Comparison of ENCODE assay signal across 26 cellular contexts in genomic region chr1:3022976-3023375, GRCh38. TPM values are rescaled to one million over a fixed set of nuclear protein-coding genes. Genes with fewer than 3 reads are reported as not detected.
DNase-seq lines count a peak whose midpoint lies in the region; ATAC-seq, FAIRE-seq and TF ChIP-seq lines count a peak whose summit lies in the region.
"Had no signal": no experiment of that assay in that cellular context is flagged by ENCODE, and none has a peak within 500 bp of the region (broad histone marks: within the 10 kb centered on the region; RNA-seq: fewer than 3 reads in every experiment).

No MANE protein-coding gene starts in this region.

- H3K27ac Mint-ChIP-seq in chondrocyte (ENCODE audit: unreplicated experiment), result no peak overlapping the region
- H3K27ac Mint-ChIP-seq: CD4-positive, CD25-positive, alpha-beta regulatory T cell; CD8-positive, alpha-beta memory T cell; HFFc6 had no signal

- H3K9me3 Mint-ChIP-seq in chondrocyte (ENCODE audit: low read depth), result peaks cover 2% of the 10 kb centered on the region
- H3K9me3 Mint-ChIP-seq: CD4-positive, CD25-positive, alpha-beta regulatory T cell; CD8-positive, alpha-beta memory T cell had no signal

- TF ChIP-seq CTCF in heart right ventricle (IDR thresholded peaks at IDR 0.05), result no peak
- TF ChIP-seq CTCF in chondrocyte (IDR thresholded peaks at IDR 0.05), result no peak
- TF ChIP-seq CTCF in kidney (IDR thresholded peaks at IDR 0.05; ENCODE audit: borderline replicate concordance, extremely low read depth, insufficient read depth), result no peak
- TF ChIP-seq CTCF in sigmoid colon (IDR thresholded peaks at IDR 0.05), result no peak

- WGBS in heart right ventricle, 2 donors, result 73 to 77% methylated on average over 14 of the region's 14 CpGs
- WGBS in sigmoid colon, 2 donors, result 61 to 72% methylated on average over 14 of the region's 14 CpGs

- H3K27me3 ChIP-seq in heart right ventricle (peaks cover 0 to 23% (median 6%) of the 10 kb centered on the region in 7 donors), sigmoid colon (peaks cover 0 to 51% (median 15%) of the 10 kb centered on the region in 3 donors)

- H3K27me3 Mint-ChIP-seq in chondrocyte (ENCODE audit: low read depth), result peaks cover 3% of the 10 kb centered on the region
- H3K27me3 Mint-ChIP-seq: CD4-positive, CD25-positive, alpha-beta regulatory T cell had no signal

- no peak overlapping the region for H3K4me3 Mint-ChIP-seq in chondrocyte (ENCODE audit: unreplicated experiment)
- H3K4me3 Mint-ChIP-seq: CD4-positive, CD25-positive, alpha-beta regulatory T cell; CD8-positive, alpha-beta memory T cell; HFFc6 had no signal

- peak; percentile 67 for DNase-seq in cardiac septum (ENCODE audit: low spot score)
- no peak for DNase-seq in heart right ventricle
- DNase-seq in chondrocyte (ENCODE audit: low spot score), result peak; percentile 79
- peak; percentile 48 for DNase-seq in kidney
- DNase-seq in sigmoid colon, result peak; percentile 52
- DNase-seq in NCI-H1436 (lab: John Stamatoyannopoulos, UW), result no peak
- DNase-seq: ACHN; BE2C; C1 segment of cervical spinal cord; CD4-positive, CD25-positive, alpha-beta regulatory T cell; CD8-positive, alpha-beta memory T cell; COR-L47; DMS 273 treated with DMSO at 0.1 percent for 48 hours; DMS53; DND-41; EL; GOT3; H7; HFFc6 had no signal

- H3K9me3 ChIP-seq in heart right ventricle (no peaks in the 10 kb centered on the region), kidney (ENCODE audit: control insufficient read depth in 1 of 2, low read length in 2 of 2) (no peaks in the 10 kb centered on the region), sigmoid colon (no peaks in the 10 kb centered on the region)
- H3K9me3 ChIP-seq: BE2C had no signal

- intact Hi-C loops in cardiac septum (cut with DNase I) (no loop called here), heart right ventricle (cut with DNase I) (no loop called here), kidney (cut with DNase I) (no loop called here), sigmoid colon (cut with DNase I) (no loop called here)

- no peak overlapping the region for H3K9ac ChIP-seq in kidney (ENCODE audit: low read length in 2 of 2)

- no peak for TF ChIP-seq POLR2A in sigmoid colon (IDR thresholded peaks at IDR 0.05)

- FAIRE-seq in kidney (lab: Jason Lieb, UNC), result no peak
- FAIRE-seq: A204.1, GM12878 had no signal

- H3K36me3 ChIP-seq in heart right ventricle, result no peaks in the 10 kb centered on the region
- H3K36me3 ChIP-seq in kidney (ENCODE audit: control insufficient read depth in 1 of 2, insufficient read depth in 2 of 2, low read length in 2 of 2), result no peaks in the 10 kb centered on the region
- no peaks in the 10 kb centered on the region for H3K36me3 ChIP-seq in sigmoid colon
- H3K36me3 ChIP-seq: BE2C had no signal

- no peak overlapping the region for H3K27ac ChIP-seq in heart right ventricle
- no peak overlapping the region for H3K27ac ChIP-seq in kidney (ENCODE audit: low read depth in 2 of 2, low read length in 2 of 2)
- no peak overlapping the region for H3K27ac ChIP-seq in sigmoid colon

- no peaks in the 10 kb centered on the region for H3K4me1 ChIP-seq in heart right ventricle
- H3K4me1 ChIP-seq in kidney (ENCODE audit: control insufficient read depth in 1 of 2, insufficient read depth in 1 of 2, low read depth in 1 of 2, low read length in 2 of 2), result no peaks in the 10 kb centered on the region
- H3K4me1 ChIP-seq in sigmoid colon, result no peaks in the 10 kb centered on the region
- H3K4me1 ChIP-seq: BE2C had no signal

- TF ChIP-seq EP300 in sigmoid colon (IDR thresholded peaks at IDR 0.05), result no peak

- H3K36me3 Mint-ChIP-seq in chondrocyte (ENCODE audit: low read depth), result no peaks in the 10 kb centered on the region
- H3K36me3 Mint-ChIP-seq: CD4-positive, CD25-positive, alpha-beta regulatory T cell; CD8-positive, alpha-beta memory T cell had no signal

- H3K4me3 ChIP-seq in heart right ventricle, result no peak overlapping the region
- H3K4me3 ChIP-seq in kidney (ENCODE audit: low read length in 2 of 2), result no peak overlapping the region
- no peak overlapping the region for H3K4me3 ChIP-seq in sigmoid colon
- H3K4me3 ChIP-seq: GM12878 had no signal

- H3K4me1 Mint-ChIP-seq in chondrocyte (ENCODE audit: low read depth), result no peaks in the 10 kb centered on the region
- H3K4me1 Mint-ChIP-seq: CD4-positive, CD25-positive, alpha-beta regulatory T cell; CD8-positive, alpha-beta memory T cell had no signal

- ATAC-seq in heart right ventricle (no peak), HG03280 (IDR thresholded peaks at IDR 0.05; ENCODE audit: unreplicated experiment) (no peak), HG03378 (IDR thresholded peaks at IDR 0.05; ENCODE audit: unreplicated experiment) (no peak)
- ATAC-seq: GM12878, HCT116 had no signal

RNA-seq across cellular contexts. Expression of gene ACTRT2, which starts 1.7 kb away (rescaled TPM):
- total RNA-seq in cardiac septum (not detected), heart right ventricle (not detected), chondrocyte (not detected in 3 replicates), kidney (not detected), sigmoid colon (not detected)
- polyA plus RNA-seq in heart right ventricle (not detected), kidney (ENCODE audit: insufficient read depth, low read depth, low replicate concordance) (not detected), sigmoid colon (not detected)
- total RNA-seq: CD4-positive, CD25-positive, alpha-beta regulatory T cell; CD8-positive, alpha-beta memory T cell; G401; GM12878; HFFc6; HT-29 had no signal
- polyA plus RNA-seq: CD4-positive, CD25-positive, alpha-beta regulatory T cell; CD8-positive, alpha-beta memory T cell; GM12878 had no signal

RNA-seq across cellular contexts. Expression of gene PRDM16, which starts 46.0 kb away (rescaled TPM):
- 12.9 TPM for total RNA-seq in cardiac septum
- total RNA-seq in heart right ventricle, result 10 to 100 TPM; 11.7 to 25.9 (median 14.8) TPM
- polyA plus RNA-seq in heart right ventricle, result 10 to 100 TPM in 1 of 2 donors, 1 to 10 TPM in 1; 4.1 to 16.8 TPM
- 10.4 to 19.0 TPM (median 18.3 TPM) in 3 replicates for total RNA-seq in chondrocyte
- 21.9 TPM for total RNA-seq in kidney
- polyA plus RNA-seq in kidney (ENCODE audit: insufficient read depth, low read depth, low replicate concordance), result 3.0 TPM
- total RNA-seq in sigmoid colon, result 1 to 10 TPM in 1 of 4 donors, under 1 TPM in 3; 0.14 to 1.1 (median 0.60) TPM
- 1 to 10 TPM in 1 of 3 donors, under 1 TPM in 2; under 0.01 to 1.7 (median 0.46) TPM for polyA plus RNA-seq in sigmoid colon
- total RNA-seq: CD8-positive, alpha-beta memory T cell; HFFc6; HT-29 had no signal
- polyA plus RNA-seq: CD4-positive, CD25-positive, alpha-beta regulatory T cell; CD8-positive, alpha-beta memory T cell; GM12878 had no signal

Comparison
In these comparisons a context has a peak if more than half of its experiments do, and no peak if none do; other contexts are left out.
1. DNase-seq: peak in cardiac septum (single experiment), chondrocyte (single experiment), kidney (single experiment) and sigmoid colon (single experiment); none in heart right ventricle (0 of 2) and NCI-H1436 (single experiment).